14 cellular contexts compared by ENCODE assay signal in the genomic region with DNA sequence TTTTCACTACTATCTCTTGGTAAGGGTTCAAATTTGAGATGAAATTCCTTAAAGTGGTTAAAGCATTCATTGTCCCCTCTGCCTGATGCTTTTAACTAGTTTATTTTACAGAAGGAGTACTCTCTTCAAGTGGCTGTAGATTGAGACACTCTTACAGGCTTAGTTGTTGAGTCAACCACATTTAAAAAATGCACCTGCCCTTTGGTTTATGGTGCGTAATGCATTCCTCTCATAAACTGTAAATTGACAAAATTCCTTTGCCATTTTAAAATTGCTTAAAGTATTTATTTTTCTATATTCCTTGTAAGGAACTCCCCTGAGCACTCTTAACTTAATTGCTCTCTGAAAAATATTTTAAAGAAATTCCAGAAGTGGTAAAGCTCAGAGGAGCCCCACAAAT. TPM values are rescaled to one million over a fixed set of nuclear protein-coding genes. Genes with fewer than 3 reads are reported as not detected.
"Had no signal": no experiment of that assay in that cellular context is flagged by ENCODE, and none has a peak within 500 bp of the region (broad histone marks: within the 10 kb centered on the region; RNA-seq: fewer than 3 reads in every experiment).

No MANE protein-coding gene starts in this region.

- DNase-seq: NCI-H1694, NCI-H2081 treated with DMSO at 0.1 percent for 48 hours, NCI-H510A had no signal

- H3K27me3 ChIP-seq: SJCRH30 had no signal

- H3K9me3 Mint-ChIP-seq: activated CD4-positive, alpha-beta T cell treated with anti-CD3 and anti-CD28 coated beads, Interleukin-2, amount 10 ng/mL, durations not matched to agents 24 days and 14 days; activated CD8-positive, alpha-beta T cell treated with anti-CD3 and anti-CD28 coated beads for 36 hours; activated naive CD4-positive, alpha-beta T cell treated with anti-CD3 and anti-CD28 coated beads, Interleukin-2, amount 10 ng/mL, durations not matched to agents 7 days and 5 days; activated naive CD8-positive, alpha-beta T cell treated with anti-CD3 and anti-CD28 coated beads, Interleukin-2, amount 50 U/mL, for 24 hours; activated T-cell treated with anti-CD3 and anti-CD28 coated beads, Interleukin-2, amount 50 U/mL, for 24 hours; central memory CD8-positive, alpha-beta T cell had no signal

- H3K9me3 ChIP-seq: SJCRH30 had no signal

- H3K4me1 ChIP-seq: SJCRH30 had no signal

- H3K27ac Mint-ChIP-seq: activated CD4-positive, alpha-beta T cell treated with anti-CD3 and anti-CD28 coated beads, Interleukin-2, amount 10 ng/mL, durations not matched to agents 24 days and 14 days; activated CD8-positive, alpha-beta T cell treated with anti-CD3 and anti-CD28 coated beads for 36 hours; activated naive CD4-positive, alpha-beta T cell treated with anti-CD3 and anti-CD28 coated beads, Interleukin-2, amount 10 ng/mL, durations not matched to agents 7 days and 5 days; activated naive CD8-positive, alpha-beta T cell; activated naive CD8-positive, alpha-beta T cell treated with anti-CD3 and anti-CD28 coated beads, Interleukin-2, amount 50 U/mL, for 24 hours; activated T-cell treated with anti-CD3 and anti-CD28 coated beads, Interleukin-2, amount 50 U/mL, for 24 hours had no signal

- H3K27ac ChIP-seq: cardiac muscle cell, SJCRH30, SK-N-MC had no signal

- H3K4me3 ChIP-seq: SJCRH30 had no signal

- H3K36me3 ChIP-seq: cardiac muscle cell, SJCRH30 had no signal

- H3K36me3 Mint-ChIP-seq: activated naive CD4-positive, alpha-beta T cell treated with anti-CD3 and anti-CD28 coated beads, Interleukin-2, amount 10 ng/mL, durations not matched to agents 7 days and 5 days; activated naive CD8-positive, alpha-beta T cell had no signal

RNA-seq across cellular contexts. Expression of gene GPC5, which starts 0.8 kb away (rescaled TPM):
- total RNA-seq: activated CD4-positive, alpha-beta T cell treated with anti-CD3 and anti-CD28 coated beads, Interleukin-2, amount 10 ng/mL, durations not matched to agents 24 days and 14 days; T-helper 2 cell treated with Interferon-gamma antibody and Interleukin-4, amounts not matched to agents 100 ng/mL and 5 ng/mL, for 36 hours had no signal
